ENCODE assay signal across 21 cellular contexts in genomic region chr9:117643288-117643654, GRCh38.
DNase-seq lines count a peak whose midpoint lies in the region; ATAC-seq, FAIRE-seq and TF ChIP-seq lines count a peak whose summit lies in the region.
"Had no signal": no experiment of that assay in that cellular context is flagged by ENCODE, and none has a peak within 500 bp of the region (broad histone marks: within the 10 kb centered on the region; RNA-seq: fewer than 3 reads in every experiment).

No MANE protein-coding gene starts in this region.

- FAIRE-seq in GM12892 (lab: Jason Lieb, UNC): no peak

- no TSS peak for BruUV-seq in PC-9 (replicated peaks; lab: Mats Ljungman, UMichigan)

- H3K4me1 Mint-ChIP-seq in stimulated activated memory B cell treated with anti-CD40 and anti-IgM and Interleukin-4, amounts not matched to agents 10 μg/mL and 1 μg/mL and 100 μg/mL, for 72 hours: peaks cover 13% of the 10 kb centered on the region

- no peak overlapping the region for H2AFZ ChIP-seq in PC-9

- H4K20me1 ChIP-seq in PC-9 (ENCODE audit: insufficient read depth): no peaks in the 10 kb centered on the region
- H4K20me1 ChIP-seq: BLaER1 treated with 17β-estradiol and CSF1 and Interleukin-3, amounts not matched to agents 10 nM and 100 nM had no signal

- intact Hi-C loops in PC-9 (cut with micrococcal nuclease; ENCODE audit: unreplicated experiment): loop anchor here (5.0 to 10.0 kb wide), 2 partner anchors 142 to 1724 kb away; partner anchors contain the start of gene BRINP1
- intact Hi-C loops in esophagus muscularis mucosa (cut with DNase I): loop anchor here (10.0 kb wide), 1 partner anchor 142 kb away; no protein-coding TSS in a partner anchor

- H3K4me3 ChIP-seq in PC-9: no peak overlapping the region
- peak overlapping the region in 2 of 4 donors; percentile 8 to 26 for H3K4me3 ChIP-seq in esophagus muscularis mucosa
- H3K4me3 ChIP-seq: BLaER1 treated with 17β-estradiol and CSF1 and Interleukin-3, amounts not matched to agents 10 nM and 100 nM had no signal

- H3K36me3 Mint-ChIP-seq in stimulated activated memory B cell treated with anti-CD40 and anti-IgM and Interleukin-4, amounts not matched to agents 10 μg/mL and 1 μg/mL and 100 μg/mL, for 72 hours: no peaks in the 10 kb centered on the region
- H3K36me3 Mint-ChIP-seq: activated naive CD4-positive, alpha-beta T cell treated with anti-CD3 and anti-CD28 coated beads, Interleukin-2, amount 10 ng/mL, durations not matched to agents 7 days and 5 days had no signal

- no peaks in the 10 kb centered on the region for H3K9me3 Mint-ChIP-seq in stimulated activated memory B cell treated with anti-CD40 and anti-IgM and Interleukin-4, amounts not matched to agents 10 μg/mL and 1 μg/mL and 100 μg/mL, for 72 hours
- H3K9me3 Mint-ChIP-seq: activated naive CD4-positive, alpha-beta T cell treated with anti-CD3 and anti-CD28 coated beads, Interleukin-2, amount 10 ng/mL, durations not matched to agents 7 days and 5 days; activated T-cell treated with anti-CD3 and anti-CD28 coated beads, Interleukin-2, amount 50 U/mL, for 24 hours had no signal

- POLR2A ChIA-PET in PC-9 (lab: Charles Lee; ENCODE audit: unreplicated experiment): no interaction called here

- DNase-seq in NCI-H2227 (lab: John Stamatoyannopoulos, UW; ENCODE audit: unreplicated experiment) (peak; percentile 25), NCI-H2227 treated with DMSO at 0.1 percent for 48 hours (lab: John Stamatoyannopoulos, UW) (no peak), PC-9 (no peak), left lobe of liver (ENCODE audit: low spot score) (no peak), middle frontal gyrus (ENCODE audit: extremely low spot score, low spot score) (no peak), GM12892 (ENCODE audit: insufficient read length) (no peak), esophagus muscularis mucosa (ENCODE audit: extremely low spot score) (no peak)
- DNase-seq: activated CD4-positive, CD25-positive, alpha-beta regulatory T cell treated with anti-CD3 and anti-CD28 coated beads, Interleukin-2, amount 50 U/mL, for 72 hours; activated CD8-positive, alpha-beta T cell treated with anti-CD3 and anti-CD28 coated beads, Interleukin-2, amount 10 ng/mL, durations not matched to agents 7 days and 5 days; activated naive CD4-positive, alpha-beta T cell treated with anti-CD3 and anti-CD28 coated beads, Interleukin-2, amount 10 ng/mL, durations not matched to agents 7 days and 5 days; activated T-cell treated with anti-CD3 and anti-CD28 coated beads, Interleukin-2, amount 50 U/mL, for 24 hours; DMS 273 treated with DMSO at 0.1 percent for 48 hours; glutamatergic neuron; left ventricle myocardium superior; NCI-H1105; SK-N-SH; stimulated activated CD4-positive, alpha-beta T cell treated with anti-CD3 and anti-CD28 coated beads, Interleukin-15, amount 100 ng/mL, for 24 hours; T-helper 9 cell had no signal

- H3K36me3 ChIP-seq in PC-9 (ENCODE audit: low read depth) (no peaks in the 10 kb centered on the region), esophagus muscularis mucosa (no peaks in the 10 kb centered on the region)
- H3K36me3 ChIP-seq: ascending aorta; BLaER1 treated with 17β-estradiol and CSF1 and Interleukin-3, amounts not matched to agents 10 nM and 100 nM had no signal

- no peaks in the 10 kb centered on the region for H3K4me1 ChIP-seq in PC-9 (replicated peaks; ENCODE audit: insufficient read depth)
- peaks cover 7 to 14% (median 11%) of the 10 kb centered on the region in 4 donors for H3K4me1 ChIP-seq in esophagus muscularis mucosa

- no peaks in the 10 kb centered on the region for H3F3A ChIP-seq in PC-9 (ENCODE audit: insufficient read depth, low read depth)

- 51% methylated on average over 6 of the region's 6 CpGs for WGBS in esophagus muscularis mucosa

- H3K4me2 ChIP-seq in PC-9: peak overlapping the region; percentile 28; the same call in 1 of the 2 replicates
- H3K4me2 ChIP-seq: SK-N-SH had no signal

- H3K27ac ChIP-seq in PC-9 (no peak overlapping the region), esophagus muscularis mucosa (replicated peaks in 1 of 4) (no peak overlapping the region)
- H3K27ac ChIP-seq: ascending aorta; BLaER1 treated with 17β-estradiol and CSF1 and Interleukin-3, amounts not matched to agents 10 nM and 100 nM had no signal

- TF ChIP-seq CTCF in PC-9 (conservative IDR thresholded peaks at IDR 0.05): no peak
- no peak for TF ChIP-seq CTCF in esophagus muscularis mucosa (IDR thresholded peaks at IDR 0.05)

- peak overlapping the region; percentile 64 for H3K4me3 Mint-ChIP-seq in stimulated activated memory B cell treated with anti-CD40 and anti-IgM and Interleukin-4, amounts not matched to agents 10 μg/mL and 1 μg/mL and 100 μg/mL, for 72 hours
- H3K4me3 Mint-ChIP-seq: activated CD8-positive, alpha-beta T cell treated with anti-CD3 and anti-CD28 coated beads, Interleukin-2, amount 10 ng/mL, durations not matched to agents 7 days and 5 days; activated naive CD4-positive, alpha-beta T cell treated with anti-CD3 and anti-CD28 coated beads, Interleukin-2, amount 10 ng/mL, durations not matched to agents 7 days and 5 days; activated T-cell treated with anti-CD3 and anti-CD28 coated beads, Interleukin-2, amount 50 U/mL, for 24 hours had no signal

- CTCF ChIA-PET in PC-9 (lab: Charles Lee): no interaction called here

- no peaks in the 10 kb centered on the region for H3K9me3 ChIP-seq in PC-9 (ENCODE audit: insufficient read depth, low read depth)
- no peaks in the 10 kb centered on the region for H3K9me3 ChIP-seq in esophagus muscularis mucosa
- H3K9me3 ChIP-seq: ascending aorta; BLaER1 treated with 17β-estradiol and CSF1 and Interleukin-3, amounts not matched to agents 10 nM and 100 nM; SK-N-SH had no signal

- H3K27me3 ChIP-seq in PC-9 (ENCODE audit: insufficient read depth, low read depth): peaks cover 28% of the 10 kb centered on the region
- peaks cover 0 to 32% (median 1%) of the 10 kb centered on the region in 4 donors for H3K27me3 ChIP-seq in esophagus muscularis mucosa
- H3K27me3 ChIP-seq: ascending aorta; BLaER1 treated with 17β-estradiol and CSF1 and Interleukin-3, amounts not matched to agents 10 nM and 100 nM had no signal

- H3K27me3 Mint-ChIP-seq in stimulated activated memory B cell treated with anti-CD40 and anti-IgM and Interleukin-4, amounts not matched to agents 10 μg/mL and 1 μg/mL and 100 μg/mL, for 72 hours: peaks cover 23% of the 10 kb centered on the region

- H3K27ac Mint-ChIP-seq in stimulated activated memory B cell treated with anti-CD40 and anti-IgM and Interleukin-4, amounts not matched to agents 10 μg/mL and 1 μg/mL and 100 μg/mL, for 72 hours: no peak overlapping the region
- H3K27ac Mint-ChIP-seq: activated CD8-positive, alpha-beta T cell treated with anti-CD3 and anti-CD28 coated beads, Interleukin-2, amount 10 ng/mL, durations not matched to agents 7 days and 5 days; activated naive CD4-positive, alpha-beta T cell treated with anti-CD3 and anti-CD28 coated beads, Interleukin-2, amount 10 ng/mL, durations not matched to agents 7 days and 5 days; activated T-cell treated with anti-CD3 and anti-CD28 coated beads, Interleukin-2, amount 50 U/mL, for 24 hours had no signal

- peak; percentile 51 for ATAC-seq in left lobe of liver
- no peak for ATAC-seq in stimulated activated memory B cell treated with anti-CD40 and anti-IgM and Interleukin-4, amounts not matched to agents 10 μg/mL and 1 μg/mL and 100 μg/mL, for 72 hours
- ATAC-seq: activated CD8-positive, alpha-beta T cell treated with anti-CD3 and anti-CD28 coated beads, Interleukin-2, amount 10 ng/mL, durations not matched to agents 7 days and 5 days; left ventricle myocardium superior had no signal

- no peak for TF ChIP-seq EP300 in esophagus muscularis mucosa (IDR thresholded peaks at IDR 0.05)

- no peaks in the 10 kb centered on the region for H3K9me2 ChIP-seq in PC-9 (ENCODE audit: insufficient read depth)
- H3K9me2 ChIP-seq: SK-N-SH had no signal

- no peak for TF ChIP-seq POLR2A in GM12892 (IDR thresholded peaks at IDR 0.05; ENCODE audit: low read depth, low read length)
- no peak for TF ChIP-seq POLR2A in esophagus muscularis mucosa (IDR thresholded peaks at IDR 0.05; ENCODE audit: low read depth)

- H3K79me2 ChIP-seq in PC-9 (ENCODE audit: low read depth): no peaks in the 10 kb centered on the region
